In the genomic region with DNA sequence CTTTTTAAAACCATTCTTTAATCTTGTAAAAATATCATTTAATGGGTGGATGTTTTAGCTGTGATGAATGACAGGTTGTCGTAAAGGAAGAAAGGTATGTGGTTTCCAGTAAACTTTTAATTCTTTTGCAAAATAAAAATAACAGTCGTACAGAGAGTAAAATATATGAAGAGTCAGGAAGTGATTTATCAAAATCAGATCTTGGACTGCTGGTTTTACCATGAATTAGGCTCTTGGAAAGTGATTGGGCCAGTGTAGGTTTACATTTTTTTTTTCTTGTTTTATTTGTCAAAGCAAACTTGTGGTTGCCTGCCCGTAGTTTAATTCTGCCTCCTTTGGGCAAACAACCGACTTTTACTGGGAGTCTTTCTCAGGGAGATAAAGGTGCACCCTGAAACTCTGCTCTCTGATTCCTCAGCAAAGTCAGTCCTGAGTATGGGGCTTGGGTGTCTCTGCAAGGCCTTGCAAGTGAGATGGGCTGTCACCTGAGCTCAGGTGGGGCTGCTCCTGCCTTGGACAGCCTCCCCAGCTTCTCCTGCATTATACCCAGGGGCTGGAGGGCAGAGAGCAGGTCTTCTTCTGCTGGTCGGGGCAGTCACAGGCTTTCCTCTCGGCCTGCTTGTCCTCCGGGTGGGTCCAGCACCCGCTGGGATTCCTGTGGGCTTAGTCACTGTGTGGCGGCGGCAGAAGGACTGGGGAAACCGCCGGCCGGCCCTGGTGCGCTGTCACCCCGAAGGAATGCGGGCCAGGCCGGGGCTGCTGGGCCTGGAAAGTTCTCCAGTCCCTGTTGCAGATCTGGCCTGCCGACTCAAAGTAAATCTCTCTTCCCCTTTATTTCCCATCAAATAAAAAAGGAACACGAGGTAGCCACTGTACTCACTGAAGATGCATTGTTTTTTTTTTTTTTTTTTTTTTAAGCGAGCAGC, we compare ENCODE assay signal across 1 cellular context.
TF ChIP-seq lines count a peak whose summit lies in the region.

No MANE protein-coding gene starts in this region.

TF ChIP-seq in GM23338, 12 proteins besides CTCF, POLR2A, EP300 and RAD21 (continued from another document):
- TF ChIP-seq, protein P1, sequence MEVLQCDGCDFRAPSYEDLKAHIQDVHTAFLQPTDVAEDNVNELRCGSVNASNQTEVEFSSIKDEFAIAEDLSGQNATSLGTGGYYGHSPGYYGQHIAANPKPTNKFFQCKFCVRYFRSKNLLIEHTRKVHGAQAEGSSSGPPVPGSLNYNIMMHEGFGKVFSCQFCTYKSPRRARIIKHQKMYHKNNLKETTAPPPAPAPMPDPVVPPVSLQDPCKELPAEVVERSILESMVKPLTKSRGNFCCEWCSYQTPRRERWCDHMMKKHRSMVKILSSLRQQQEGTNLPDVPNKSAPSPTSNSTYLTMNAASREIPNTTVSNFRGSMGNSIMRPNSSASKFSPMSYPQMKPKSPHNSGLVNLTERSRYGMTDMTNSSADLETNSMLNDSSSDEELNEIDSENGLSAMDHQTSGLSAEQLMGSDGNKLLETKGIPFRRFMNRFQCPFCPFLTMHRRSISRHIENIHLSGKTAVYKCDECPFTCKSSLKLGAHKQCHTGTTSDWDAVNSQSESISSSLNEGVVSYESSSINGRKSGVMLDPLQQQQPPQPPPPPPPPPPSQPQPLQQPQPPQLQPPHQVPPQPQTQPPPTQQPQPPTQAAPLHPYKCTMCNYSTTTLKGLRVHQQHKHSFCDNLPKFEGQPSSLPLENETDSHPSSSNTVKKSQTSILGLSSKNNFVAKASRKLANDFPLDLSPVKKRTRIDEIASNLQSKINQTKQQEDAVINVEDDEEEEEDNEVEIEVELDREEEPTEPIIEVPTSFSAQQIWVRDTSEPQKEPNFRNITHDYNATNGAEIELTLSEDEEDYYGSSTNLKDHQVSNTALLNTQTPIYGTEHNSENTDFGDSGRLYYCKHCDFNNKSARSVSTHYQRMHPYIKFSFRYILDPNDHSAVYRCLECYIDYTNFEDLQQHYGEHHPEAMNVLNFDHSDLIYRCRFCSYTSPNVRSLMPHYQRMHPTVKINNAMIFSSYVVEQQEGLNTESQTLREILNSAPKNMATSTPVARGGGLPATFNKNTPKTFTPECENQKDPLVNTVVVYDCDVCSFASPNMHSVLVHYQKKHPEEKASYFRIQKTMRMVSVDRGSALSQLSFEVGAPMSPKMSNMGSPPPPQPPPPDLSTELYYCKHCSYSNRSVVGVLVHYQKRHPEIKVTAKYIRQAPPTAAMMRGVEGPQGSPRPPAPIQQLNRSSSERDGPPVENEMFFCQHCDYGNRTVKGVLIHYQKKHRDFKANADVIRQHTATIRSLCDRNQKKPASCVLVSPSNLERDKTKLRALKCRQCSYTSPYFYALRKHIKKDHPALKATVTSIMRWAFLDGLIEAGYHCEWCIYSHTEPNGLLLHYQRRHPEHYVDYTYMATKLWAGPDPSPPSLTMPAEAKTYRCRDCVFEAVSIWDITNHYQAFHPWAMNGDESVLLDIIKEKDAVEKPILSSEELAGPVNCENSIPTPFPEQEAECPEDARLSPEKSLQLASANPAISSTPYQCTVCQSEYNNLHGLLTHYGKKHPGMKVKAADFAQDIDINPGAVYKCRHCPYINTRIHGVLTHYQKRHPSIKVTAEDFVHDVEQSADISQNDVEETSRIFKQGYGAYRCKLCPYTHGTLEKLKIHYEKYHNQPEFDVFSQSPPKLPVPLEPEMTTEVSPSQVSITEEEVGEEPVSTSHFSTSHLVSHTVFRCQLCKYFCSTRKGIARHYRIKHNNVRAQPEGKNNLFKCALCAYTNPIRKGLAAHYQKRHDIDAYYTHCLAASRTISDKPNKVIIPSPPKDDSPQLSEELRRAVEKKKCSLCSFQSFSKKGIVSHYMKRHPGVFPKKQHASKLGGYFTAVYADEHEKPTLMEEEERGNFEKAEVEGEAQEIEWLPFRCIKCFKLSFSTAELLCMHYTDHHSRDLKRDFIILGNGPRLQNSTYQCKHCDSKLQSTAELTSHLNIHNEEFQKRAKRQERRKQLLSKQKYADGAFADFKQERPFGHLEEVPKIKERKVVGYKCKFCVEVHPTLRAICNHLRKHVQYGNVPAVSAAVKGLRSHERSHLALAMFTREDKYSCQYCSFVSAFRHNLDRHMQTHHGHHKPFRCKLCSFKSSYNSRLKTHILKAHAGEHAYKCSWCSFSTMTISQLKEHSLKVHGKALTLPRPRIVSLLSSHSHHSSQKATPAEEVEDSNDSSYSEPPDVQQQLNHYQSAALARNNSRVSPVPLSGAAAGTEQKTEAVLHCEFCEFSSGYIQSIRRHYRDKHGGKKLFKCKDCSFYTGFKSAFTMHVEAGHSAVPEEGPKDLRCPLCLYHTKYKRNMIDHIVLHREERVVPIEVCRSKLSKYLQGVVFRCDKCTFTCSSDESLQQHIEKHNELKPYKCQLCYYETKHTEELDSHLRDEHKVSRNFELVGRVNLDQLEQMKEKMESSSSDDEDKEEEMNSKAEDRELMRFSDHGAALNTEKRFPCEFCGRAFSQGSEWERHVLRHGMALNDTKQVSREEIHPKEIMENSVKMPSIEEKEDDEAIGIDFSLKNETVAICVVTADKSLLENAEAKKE (CRISPR knock-in tag; IDR thresholded peaks at IDR 0.05): peak; percentile 84
